Comparison of ENCODE assay signal across 15 cellular contexts in genomic region chr13:110044521-110045200, GRCh38.
DNase-seq lines count a peak whose midpoint lies in the region; ATAC-seq and TF ChIP-seq lines count a peak whose summit lies in the region.
"Had no signal": no experiment of that assay in that cellular context is flagged by ENCODE, and none has a peak within 500 bp of the region (broad histone marks: within the 10 kb centered on the region; RNA-seq: fewer than 3 reads in every experiment).

No MANE protein-coding gene starts in this region.

- CTCF ChIA-PET in mammary epithelial cell (lab: Charles Lee; ENCODE audit: low non-redundant PET), result no interaction called here

- no TSS peak for BruUV-seq in mammary epithelial cell (replicated peaks; lab: Mats Ljungman, UMichigan)

- no peaks in the 10 kb centered on the region for H3K4me1 ChIP-seq in mammary epithelial cell (ENCODE audit: insufficient read depth, low read length)

- 98% methylated on average over 13 of the region's 17 CpGs for WGBS in mammary epithelial cell (ENCODE audit: low coverage, missing lambda C conversion rate)

- H3K4me3 Mint-ChIP-seq in nephron, result no peak overlapping the region
- H3K4me3 Mint-ChIP-seq: activated naive CD4-positive, alpha-beta T cell treated with anti-CD3 and anti-CD28 coated beads for 36 hours; nephron progenitor cell had no signal

- peaks cover 16% of the 10 kb centered on the region for H3K4me1 Mint-ChIP-seq in nephron

- H3K36me3 Mint-ChIP-seq in nephron (ENCODE audit: low read depth), result no peaks in the 10 kb centered on the region

- H3K9ac ChIP-seq in mammary epithelial cell (ENCODE audit: insufficient read depth, low read length), result no peak overlapping the region

- intact Hi-C loops in mammary epithelial cell (cut with micrococcal nuclease), result no loop called here

- peak; percentile 16 for DNase-seq in COR-L47 (lab: John Stamatoyannopoulos, UW)
- peak; percentile 92 for DNase-seq in NCI-H1105 treated with DMSO at 0.1 percent for 48 hours (lab: John Stamatoyannopoulos, UW)
- DNase-seq in choroid plexus epithelial cell (ENCODE audit: low read depth), result peak; percentile 82
- no peak for DNase-seq in T-helper 2 cell
- DNase-seq in SKM-1 (lab: John Stamatoyannopoulos, UW; ENCODE audit: unreplicated experiment), result no peak
- no peak for DNase-seq in mammary epithelial cell
- DNase-seq: activated naive CD4-positive, alpha-beta T cell treated with anti-CD3 and anti-CD28 coated beads for 36 hours; Calu3; cortex of kidney; left cardiac atrium; NCI-H510A; nephron progenitor cell; small intestine had no signal

- H3K9me3 Mint-ChIP-seq in nephron, result peaks cover 2% of the 10 kb centered on the region
- H3K9me3 Mint-ChIP-seq: activated naive CD4-positive, alpha-beta T cell treated with anti-CD3 and anti-CD28 coated beads for 36 hours had no signal

- dilution Hi-C loops in mammary epithelial cell (cut with HindIII; ENCODE audit: low sequenced_read_pairs), result no loop called here

- H3K4me3 ChIP-seq in choroid plexus epithelial cell (ENCODE audit: low read depth, low read length), result peak overlapping the region; percentile 38
- no peak overlapping the region for H3K4me3 ChIP-seq in mammary epithelial cell (replicated peaks in 1 of 3; ENCODE audit: insufficient read depth in 1 of 3, low read depth in 2 of 3, low read length in 3 of 3)

- H3K36me3 ChIP-seq in mammary epithelial cell (ENCODE audit: insufficient read depth, low read length), result no peaks in the 10 kb centered on the region

- no peaks in the 10 kb centered on the region for H3K9me3 ChIP-seq in mammary epithelial cell (replicated peaks; ENCODE audit: insufficient read depth, low read length)

- no peak overlapping the region for H2AFZ ChIP-seq in mammary epithelial cell (ENCODE audit: low read depth, low read length)

- H4K20me1 ChIP-seq in mammary epithelial cell (ENCODE audit: insufficient read depth, low read length), result no peaks in the 10 kb centered on the region

- peak overlapping the region in 2 of 3 experiments; percentile 15 to 66 for H3K27ac Mint-ChIP-seq in nephron
- H3K27ac Mint-ChIP-seq: activated naive CD4-positive, alpha-beta T cell treated with anti-CD3 and anti-CD28 coated beads for 36 hours; nephron progenitor cell had no signal

- H3K27ac ChIP-seq in mammary epithelial cell (ENCODE audit: insufficient read depth, low read depth, low read length), result no peak overlapping the region

- no peak overlapping the region for H3K4me2 ChIP-seq in mammary epithelial cell (ENCODE audit: insufficient read depth, low read depth, low read length)

- ATAC-seq in GM21737 (IDR thresholded peaks at IDR 0.05; ENCODE audit: unreplicated experiment), result no peak
- ATAC-seq: left cardiac atrium had no signal

- no peaks in the 10 kb centered on the region for H3K27me3 ChIP-seq in mammary epithelial cell (ENCODE audit: insufficient read depth, low read length)

- in situ Hi-C loops in mammary epithelial cell (cut with MboI; ENCODE audit: low sequenced_read_pairs in 2 of 2), result no loop called here

- TF ChIP-seq CTCF in choroid plexus epithelial cell (conservative IDR thresholded peaks at IDR 0.05; ENCODE audit: low read depth, low read length) (peak; percentile 45), nephron (IDR thresholded peaks at IDR 0.05; ENCODE audit: unreplicated experiment in 3 of 3) (no peak), mammary epithelial cell (conservative IDR thresholded peaks at IDR 0.05 in 1 of 2, IDR thresholded peaks at IDR 0.05 in 1 of 2; ENCODE audit: extremely low read depth in 1 of 2, insufficient read depth in 1 of 2, low read depth in 1 of 2, low read length in 2 of 2) (no peak)

- H3K79me2 ChIP-seq in mammary epithelial cell (ENCODE audit: insufficient read depth, low read length), result no peaks in the 10 kb centered on the region

- H3K27me3 Mint-ChIP-seq in nephron (ENCODE audit: low read depth), result no peaks in the 10 kb centered on the region

Comparison
In these comparisons a context has a peak if more than half of its experiments do, and no peak if none do; other contexts are left out.
1. DNase-seq: peak in COR-L47 (single experiment), NCI-H1105 treated with DMSO at 0.1 percent for 48 hours (single experiment) and choroid plexus epithelial cell (single experiment); none in T-helper 2 cell (0 of 5), SKM-1 (single experiment) and mammary epithelial cell (single experiment).